In genomic region chr10:77711683-77712049, GRCh38 we compare ENCODE assay signal across 7 cellular contexts.
DNase-seq lines count a peak whose midpoint lies in the region; ATAC-seq and TF ChIP-seq lines count a peak whose summit lies in the region.

No MANE protein-coding gene starts in this region.

- H3K14ac ChIP-seq in trophoblast cell (ENCODE audit: low read length), result peak overlapping the region; percentile 7

- no peak overlapping the region for H4K91ac ChIP-seq in trophoblast cell (ENCODE audit: low read depth, low read length)

- no peak overlapping the region for H3K23ac ChIP-seq in trophoblast cell (ENCODE audit: low read length)

- peak overlapping the region; percentile 86 for H2AFZ ChIP-seq in mammary epithelial cell (ENCODE audit: low read depth, low read length)
- no peak overlapping the region for H2AFZ ChIP-seq in trophoblast cell (ENCODE audit: insufficient read depth, low read length, poor library complexity)

- peak overlapping the region; percentile 2 for H2BK120ac ChIP-seq in trophoblast cell (ENCODE audit: insufficient read depth, low read length, poor library complexity)

- no peaks in the 10 kb centered on the region for H4K20me1 ChIP-seq in mammary epithelial cell (ENCODE audit: insufficient read depth, low read length)

- dilution Hi-C loops in mammary epithelial cell (cut with HindIII; ENCODE audit: low sequenced_read_pairs), result no loop called here

- no peak overlapping the region for H3K27ac ChIP-seq in mammary epithelial cell (ENCODE audit: insufficient read depth, low read depth, low read length)
- no peak overlapping the region for H3K27ac ChIP-seq in trophoblast cell (ENCODE audit: low read depth, low read length)

- peak overlapping the region; percentile 74 for H3K4me2 ChIP-seq in mammary epithelial cell (ENCODE audit: insufficient read depth, low read depth, low read length)
- no peak overlapping the region for H3K4me2 ChIP-seq in trophoblast cell (ENCODE audit: low read length)

- peak; percentile 4 for ATAC-seq in GM19324 (IDR thresholded peaks at IDR 0.05; ENCODE audit: low FRiP score, unreplicated experiment)
- peak; percentile 10 for ATAC-seq in HG03342 (IDR thresholded peaks at IDR 0.05; ENCODE audit: unreplicated experiment)
- no peak for ATAC-seq in GM19467 (IDR thresholded peaks at IDR 0.05; ENCODE audit: unreplicated experiment)

- no peaks in the 10 kb centered on the region for H3K9me3 ChIP-seq in mammary epithelial cell (replicated peaks; ENCODE audit: insufficient read depth, low read length)
- no peaks in the 10 kb centered on the region for H3K9me3 ChIP-seq in trophoblast cell (ENCODE audit: insufficient read depth, low read depth, low read length)

- H3K27me3 ChIP-seq in mammary epithelial cell (ENCODE audit: insufficient read depth, low read length) (no peaks in the 10 kb centered on the region), trophoblast cell (ENCODE audit: insufficient read depth, low read length) (no peaks in the 10 kb centered on the region)

- no peak overlapping the region for H4K12ac ChIP-seq in trophoblast cell (ENCODE audit: low read depth, low read length)

- no peak overlapping the region for H3K18ac ChIP-seq in trophoblast cell (ENCODE audit: low read length)

- no peak for DNase-seq in mammary epithelial cell
- no peak for DNase-seq in trophoblast cell
- no peak for DNase-seq in cardiac septum (ENCODE audit: low spot score)
- DNase-seq in NCI-H524 treated with DMSO at 0.1 percent for 48 hours (lab: John Stamatoyannopoulos, UW), result no peak

- H3K4me3 ChIP-seq in mammary epithelial cell (replicated peaks in 1 of 3; ENCODE audit: insufficient read depth in 1 of 3, low read depth in 2 of 3, low read length in 3 of 3), result no peak overlapping the region
- H3K4me3 ChIP-seq in trophoblast cell (ENCODE audit: low read depth, low read length), result no peak overlapping the region

- peaks cover 2% of the 10 kb centered on the region for H3K79me1 ChIP-seq in trophoblast cell (ENCODE audit: low read length)

- in situ Hi-C loops in mammary epithelial cell (cut with MboI; ENCODE audit: low sequenced_read_pairs in 2 of 2), result no loop called here

- H2BK5ac ChIP-seq in trophoblast cell (ENCODE audit: low read depth, low read length, poor library complexity), result no peak overlapping the region

- no peak overlapping the region for H3K4ac ChIP-seq in trophoblast cell (ENCODE audit: low read depth, low read length)

- CTCF ChIA-PET in mammary epithelial cell (lab: Charles Lee; ENCODE audit: low non-redundant PET), result interaction anchor here (0.5 to 1.4 kb wide), 6 partner anchors 37 to 544 kb away, joined by 3 to 10 read pairs (median 5); no protein-coding TSS in a partner anchor

- H3K4me1 ChIP-seq in mammary epithelial cell (ENCODE audit: insufficient read depth, low read length) (peaks cover 8% of the 10 kb centered on the region), trophoblast cell (ENCODE audit: control insufficient read depth in 1 of 2, insufficient read depth in 2 of 2, low read length in 2 of 2) (peaks cover 9 to 17% of the 10 kb centered on the region in 2 experiments)

- H3K9ac ChIP-seq in mammary epithelial cell (ENCODE audit: insufficient read depth, low read length) (no peak overlapping the region), trophoblast cell (ENCODE audit: low read length) (no peak overlapping the region)

- H2BK12ac ChIP-seq in trophoblast cell (ENCODE audit: low read length), result peak overlapping the region; percentile 67

- no peak for TF ChIP-seq CTCF in mammary epithelial cell (conservative IDR thresholded peaks at IDR 0.05 in 1 of 2, IDR thresholded peaks at IDR 0.05 in 1 of 2; ENCODE audit: extremely low read depth in 1 of 2, insufficient read depth in 1 of 2, low read depth in 1 of 2, low read length in 2 of 2)

- H3K79me2 ChIP-seq in mammary epithelial cell (ENCODE audit: insufficient read depth, low read length) (no peaks in the 10 kb centered on the region), trophoblast cell (ENCODE audit: control insufficient read depth, insufficient read depth, low read length, poor library complexity) (no peaks in the 10 kb centered on the region)

- peak overlapping the region; percentile 38 for H2AK5ac ChIP-seq in trophoblast cell (ENCODE audit: low read length)

- H4K8ac ChIP-seq in trophoblast cell (ENCODE audit: low read depth, low read length), result peak overlapping the region; percentile 22

- no peaks in the 10 kb centered on the region for H3K36me3 ChIP-seq in mammary epithelial cell (ENCODE audit: insufficient read depth, low read length)
- no peaks in the 10 kb centered on the region for H3K36me3 ChIP-seq in trophoblast cell (ENCODE audit: control insufficient read depth in 1 of 2, insufficient read depth in 2 of 2, low read length in 2 of 2)

- intact Hi-C loops in mammary epithelial cell (cut with micrococcal nuclease), result loop anchor here (1.0 to 10.0 kb wide), 7 partner anchors 63 to 547 kb away; partner anchors contain the start of gene POLR3A
- intact Hi-C loops in cardiac septum (cut with DNase I), result loop anchor here (2.0 kb wide), 1 partner anchor 539 kb away; no protein-coding TSS in a partner anchor

- BruUV-seq in mammary epithelial cell (replicated peaks; lab: Mats Ljungman, UMichigan), result no TSS peak

- WGBS in mammary epithelial cell (ENCODE audit: low coverage, missing lambda C conversion rate), result 20% methylated on average over 9 of the region's 9 CpGs
- WGBS in trophoblast cell (ENCODE audit: extremely low coverage, insufficient coverage, insufficient read length), result no CpG with 5 or more reads among the region's 9 CpGs
